8 cellular contexts compared by ENCODE assay signal in the genomic region with DNA sequence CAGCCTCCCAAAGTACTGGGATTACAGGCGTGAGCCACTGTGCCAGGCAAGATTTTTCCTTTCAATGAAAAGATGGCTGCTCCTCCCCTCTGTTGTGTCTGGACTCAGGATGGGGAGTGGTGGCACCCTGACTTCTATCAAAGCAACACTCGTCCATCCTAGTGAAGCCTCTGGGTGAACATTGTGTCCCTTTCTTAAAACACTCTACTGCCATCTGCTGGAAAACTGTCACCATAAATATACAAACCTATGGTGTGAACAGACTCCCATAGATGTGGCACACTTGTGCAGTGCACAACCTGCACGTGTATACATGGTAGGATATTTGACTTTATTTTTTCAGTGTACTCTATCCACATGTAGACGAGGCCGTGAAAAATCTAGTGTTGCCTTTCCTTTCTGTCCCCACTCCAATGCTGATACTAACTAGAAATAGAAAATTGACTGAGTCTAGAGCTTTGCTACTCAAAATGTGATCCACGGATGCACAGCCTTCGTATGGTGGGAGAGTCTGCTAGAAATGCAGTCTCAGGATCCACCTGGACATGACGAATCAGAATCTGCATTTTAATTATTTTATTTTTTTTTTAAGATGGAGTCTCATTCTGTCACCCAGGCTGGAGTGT. TPM values are rescaled to one million over a fixed set of nuclear protein-coding genes. Genes with fewer than 3 reads are reported as not detected.
DNase-seq lines count a peak whose midpoint lies in the region; ATAC-seq and TF ChIP-seq lines count a peak whose summit lies in the region.

No MANE protein-coding gene starts in this region.

- H3K4me3 ChIP-seq in fibroblast of mammary gland (ENCODE audit: control insufficient read depth, low read depth, low read length), result no peak overlapping the region

- H3K9me3 Mint-ChIP-seq in activated CD4-positive, alpha-beta T cell treated with anti-CD3 and anti-CD28 coated beads, Interleukin-2, amount 10 ng/mL, durations not matched to agents 24 days and 14 days, result peaks cover 4% of the 10 kb centered on the region
- H3K9me3 Mint-ChIP-seq in neural crest cell, result no peaks in the 10 kb centered on the region

- peaks cover 3% of the 10 kb centered on the region for H3K27me3 Mint-ChIP-seq in activated CD4-positive, alpha-beta T cell treated with anti-CD3 and anti-CD28 coated beads, Interleukin-2, amount 10 ng/mL, durations not matched to agents 24 days and 14 days
- H3K27me3 Mint-ChIP-seq in neural crest cell (ENCODE audit: low read depth), result peaks cover 3% of the 10 kb centered on the region

- TF ChIP-seq CTCF in fibroblast of mammary gland (conservative IDR thresholded peaks at IDR 0.05; ENCODE audit: control insufficient read depth, insufficient read depth, low read depth, low read length), result peak; percentile 70
- peak; percentile 85 for TF ChIP-seq CTCF in neural crest cell (conservative IDR thresholded peaks at IDR 0.05)

- ATAC-seq in GM19438 (IDR thresholded peaks at IDR 0.05; ENCODE audit: low read depth, unreplicated experiment) (peak; percentile 74), HG03575 (IDR thresholded peaks at IDR 0.05; ENCODE audit: extremely low read depth, insufficient number of reproducible peaks, low FRiP score, unreplicated experiment) (peak; percentile 77), GM18511 (IDR thresholded peaks at IDR 0.05; ENCODE audit: unreplicated experiment) (no peak)

- H3K27ac Mint-ChIP-seq in activated CD4-positive, alpha-beta T cell treated with anti-CD3 and anti-CD28 coated beads, Interleukin-2, amount 10 ng/mL, durations not matched to agents 24 days and 14 days, result no peak overlapping the region
- H3K27ac Mint-ChIP-seq in neural crest cell (ENCODE audit: unreplicated experiment), result no peak overlapping the region

- intact Hi-C loops in activated CD4-positive, alpha-beta T cell treated with anti-CD3 and anti-CD28 coated beads, Interleukin-2, amount 10 ng/mL, durations not matched to agents 24 days and 14 days (cut with micrococcal nuclease), result loop anchor here (1.0 kb wide), 3 partner anchors 100 to 357 kb away; no protein-coding TSS in a partner anchor

- H3K36me3 Mint-ChIP-seq in activated CD4-positive, alpha-beta T cell treated with anti-CD3 and anti-CD28 coated beads, Interleukin-2, amount 10 ng/mL, durations not matched to agents 24 days and 14 days (ENCODE audit: low read depth), result peaks cover 1% of the 10 kb centered on the region
- H3K36me3 Mint-ChIP-seq in neural crest cell (ENCODE audit: low read depth), result no peaks in the 10 kb centered on the region

- no peak overlapping the region for H3K4me3 Mint-ChIP-seq in activated CD4-positive, alpha-beta T cell treated with anti-CD3 and anti-CD28 coated beads, Interleukin-2, amount 10 ng/mL, durations not matched to agents 24 days and 14 days
- no peak overlapping the region for H3K4me3 Mint-ChIP-seq in neural crest cell

- peak; percentile 56 for DNase-seq in DMS 273 treated with DMSO at 0.1 percent for 48 hours (lab: John Stamatoyannopoulos, UW)
- DNase-seq in NCI-H510A treated with DMSO at 0.1 percent for 48 hours (lab: John Stamatoyannopoulos, UW), result peak; percentile 81
- peak; percentile 90 for DNase-seq in activated CD4-positive, alpha-beta T cell treated with anti-CD3 and anti-CD28 coated beads, Interleukin-2, amount 10 ng/mL, durations not matched to agents 24 days and 14 days
- DNase-seq in fibroblast of mammary gland (ENCODE audit: low read depth), result peak; percentile 80
- DNase-seq in neural crest cell (ENCODE audit: low read depth, low spot score), result peak; percentile 51

- peaks cover 21% of the 10 kb centered on the region for H3K4me1 Mint-ChIP-seq in activated CD4-positive, alpha-beta T cell treated with anti-CD3 and anti-CD28 coated beads, Interleukin-2, amount 10 ng/mL, durations not matched to agents 24 days and 14 days
- H3K4me1 Mint-ChIP-seq in neural crest cell, result peaks cover 9% of the 10 kb centered on the region

RNA-seq across cellular contexts. Expression of gene PLCG2, which starts 55.9 kb away (rescaled TPM):
- 6.8 and 6.9 TPM in 2 replicates for total RNA-seq in activated CD4-positive, alpha-beta T cell treated with anti-CD3 and anti-CD28 coated beads, Interleukin-2, amount 10 ng/mL, durations not matched to agents 24 days and 14 days
- 0.93 and 1.7 TPM in 2 replicates for total RNA-seq in neural crest cell
